In the genomic region with DNA sequence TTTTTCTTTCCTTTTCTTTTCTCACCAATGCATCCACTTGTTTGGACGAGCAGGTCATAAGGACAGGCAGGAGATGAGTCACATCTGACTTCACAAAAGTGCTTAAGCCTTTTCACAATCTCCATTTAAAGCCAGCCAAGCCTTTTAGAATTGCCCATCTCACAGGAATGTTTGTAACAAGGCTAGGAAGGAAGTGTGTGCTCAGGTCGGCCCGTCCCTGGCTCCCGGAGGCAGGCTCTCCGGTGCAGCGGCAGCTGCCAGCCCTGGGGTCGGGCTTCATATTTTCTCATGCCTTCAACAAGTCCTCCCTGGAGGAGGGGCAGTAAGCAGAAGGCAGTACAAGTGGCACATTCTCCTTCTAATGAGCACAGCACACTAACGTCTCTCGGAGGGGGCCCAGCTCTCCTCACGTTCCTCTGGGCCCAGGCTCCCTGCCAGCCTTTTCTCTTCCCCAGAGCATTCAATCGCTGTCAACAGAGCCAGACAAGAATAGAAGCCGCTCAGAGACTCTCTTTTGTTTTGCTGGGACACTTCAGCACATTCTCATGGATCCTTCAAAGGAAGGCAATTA, we compare ENCODE assay signal across 8 cellular contexts.
A peak's percentile ranks its signal among the peaks of the same experiment; 100 is the strongest.
DNase-seq lines count a peak whose midpoint lies in the region; ATAC-seq lines count a peak whose summit lies in the region.

No MANE protein-coding gene starts in this region.

- ATAC-seq in GM19035 (IDR thresholded peaks at IDR 0.05; ENCODE audit: unreplicated experiment): no peak

- DNase-seq in GM03348 (ENCODE audit: low spot score): peak; percentile 84
- DNase-seq in SK-MEL-5 (ENCODE audit: low read depth, low spot score): peak; percentile 47
- DNase-seq in glomerular endothelial cell (ENCODE audit: extremely low read depth, low read depth, low spot score): peak; percentile 96
- DNase-seq in putamen (ENCODE audit: low spot score): peak; percentile 28
- DNase-seq in COLO668 (lab: John Stamatoyannopoulos, UW; ENCODE audit: unreplicated experiment): no peak
- DNase-seq in NCI-H1048 (lab: John Stamatoyannopoulos, UW): no peak
- DNase-seq in NK-92 (lab: John Stamatoyannopoulos, UW; ENCODE audit: unreplicated experiment): no peak

- in situ Hi-C loops in SK-MEL-5 (cut with HindIII; ENCODE audit: low pct_unique_long_range_greater_than_20kb, low sequenced_read_pairs): no loop called here

Comparison
In these comparisons a context has a peak if more than half of its experiments do, and no peak if none do; other contexts are left out.
1. DNase-seq: peak in GM03348 (single experiment), SK-MEL-5 (single experiment), glomerular endothelial cell (single experiment) and putamen (single experiment); none in COLO668 (single experiment), NCI-H1048 (single experiment) and NK-92 (single experiment).